Comparison of ENCODE assay signal across 19 cellular contexts in genomic region chr20:40980828-40981310, GRCh38. TPM values are rescaled to one million over a fixed set of nuclear protein-coding genes. Genes with fewer than 3 reads are reported as not detected.
DNase-seq lines count a peak whose midpoint lies in the region; ATAC-seq and TF ChIP-seq lines count a peak whose summit lies in the region.
"Had no signal": no experiment of that assay in that cellular context is flagged by ENCODE, and none has a peak within 500 bp of the region (broad histone marks: within the 10 kb centered on the region; RNA-seq: fewer than 3 reads in every experiment).

No MANE protein-coding gene starts in this region.

- no peak overlapping the region for H2AFZ ChIP-seq in mammary epithelial cell (ENCODE audit: low read depth, low read length)

- peaks cover 17% of the 10 kb centered on the region for H3K9me3 ChIP-seq in mammary epithelial cell (replicated peaks; ENCODE audit: insufficient read depth, low read length)
- H3K9me3 ChIP-seq in esophagus muscularis mucosa, result peaks cover 0 to 17% (median 16%) of the 10 kb centered on the region in 4 donors

- no peak overlapping the region for H3K9ac ChIP-seq in mammary epithelial cell (ENCODE audit: insufficient read depth, low read length)
- H3K9ac ChIP-seq: SK-N-SH had no signal

- no peak overlapping the region for H3K4me2 ChIP-seq in mammary epithelial cell (ENCODE audit: insufficient read depth, low read depth, low read length)
- H3K4me2 ChIP-seq: A549, SK-N-SH had no signal

- H3K79me2 ChIP-seq in mammary epithelial cell (ENCODE audit: insufficient read depth, low read length), result no peaks in the 10 kb centered on the region

- peak overlapping the region; percentile 7 for H3K27ac Mint-ChIP-seq in MCF 10A (ENCODE audit: low read depth, unreplicated experiment)
- H3K27ac Mint-ChIP-seq in activated T-cell treated with anti-CD3 and anti-CD28 coated beads, Interleukin-2, amount 50 U/mL, for 24 hours, result no peak overlapping the region
- H3K27ac Mint-ChIP-seq: CD4-positive, alpha-beta T cell; IgD-negative memory B cell had no signal

- H3K27me3 ChIP-seq in mammary epithelial cell (ENCODE audit: insufficient read depth, low read length) (no peaks in the 10 kb centered on the region), esophagus muscularis mucosa (no peaks in the 10 kb centered on the region)

- TF ChIP-seq POLR2A in esophagus muscularis mucosa (IDR thresholded peaks at IDR 0.05; ENCODE audit: low read depth), result no peak

- no peaks in the 10 kb centered on the region for H4K20me1 ChIP-seq in mammary epithelial cell (ENCODE audit: insufficient read depth, low read length)

- intact Hi-C loops in MCF 10A (cut with micrococcal nuclease) (no loop called here), mammary epithelial cell (cut with micrococcal nuclease) (no loop called here), esophagus muscularis mucosa (cut with DNase I) (no loop called here)

- in situ Hi-C loops in mammary epithelial cell (cut with MboI; ENCODE audit: low sequenced_read_pairs in 2 of 2), result loop anchor here (10.0 to 25.0 kb wide), 2 partner anchors 114 to 356 kb away; partner anchors contain the start of gene LPIN3 (in 1 of the 2)

- H3K4me1 Mint-ChIP-seq in MCF 10A (ENCODE audit: insufficient read depth, unreplicated experiment), result peaks cover 16% of the 10 kb centered on the region
- H3K4me1 Mint-ChIP-seq in activated T-cell treated with anti-CD3 and anti-CD28 coated beads, Interleukin-2, amount 50 U/mL, for 24 hours (ENCODE audit: low read depth), result no peaks in the 10 kb centered on the region

- CTCF ChIA-PET in MCF 10A (lab: Yijun Ruan, JAX), result interaction anchor here (0.6 to 21.6 kb wide), 5 partner anchors 10 to 396 kb away, joined by 4 to 616 read pairs (median 248); no protein-coding TSS in a partner anchor
- CTCF ChIA-PET in mammary epithelial cell (lab: Charles Lee; ENCODE audit: low non-redundant PET), result no interaction called here

- BruUV-seq in MCF 10A (replicated peaks; lab: Mats Ljungman, UMichigan) (no TSS peak), mammary epithelial cell (replicated peaks; lab: Mats Ljungman, UMichigan) (no TSS peak)

- POLR2A ChIA-PET in MCF 10A (lab: Yijun Ruan, JAX), result interaction anchor here (0.9 to 1.7 kb wide), 2 partner anchors 10 to 251 kb away, joined by 3 to 5 read pairs; no protein-coding TSS in a partner anchor

- no peaks in the 10 kb centered on the region for H3K36me3 ChIP-seq in mammary epithelial cell (ENCODE audit: insufficient read depth, low read length)
- H3K36me3 ChIP-seq in esophagus muscularis mucosa, result no peaks in the 10 kb centered on the region

- peaks cover 36% of the 10 kb centered on the region for H3K9me3 Mint-ChIP-seq in MCF 10A (ENCODE audit: unreplicated experiment)
- H3K9me3 Mint-ChIP-seq in activated T-cell treated with anti-CD3 and anti-CD28 coated beads, Interleukin-2, amount 50 U/mL, for 24 hours, result peaks cover 20% of the 10 kb centered on the region

- H3K4me1 ChIP-seq in mammary epithelial cell (ENCODE audit: insufficient read depth, low read length), result peaks cover 19% of the 10 kb centered on the region
- H3K4me1 ChIP-seq in esophagus muscularis mucosa, result no peaks in the 10 kb centered on the region
- H3K4me1 ChIP-seq: A549, Caco-2 had no signal

- H3K36me3 Mint-ChIP-seq in MCF 10A (ENCODE audit: insufficient read depth, unreplicated experiment), result no peaks in the 10 kb centered on the region
- H3K36me3 Mint-ChIP-seq in activated T-cell treated with anti-CD3 and anti-CD28 coated beads, Interleukin-2, amount 50 U/mL, for 24 hours (ENCODE audit: low read depth), result peaks cover 5% of the 10 kb centered on the region

- no peak for TF ChIP-seq EP300 in esophagus muscularis mucosa (IDR thresholded peaks at IDR 0.05)

- H3K27ac ChIP-seq in mammary epithelial cell (ENCODE audit: insufficient read depth, low read depth, low read length) (no peak overlapping the region), esophagus muscularis mucosa (replicated peaks in 1 of 4) (no peak overlapping the region)
- H3K27ac ChIP-seq: A549, RWPE1 had no signal

- no peak for DNase-seq in MCF 10A (ENCODE audit: unreplicated experiment)
- DNase-seq in mammary epithelial cell, result no peak
- peak; percentile 82 for DNase-seq in esophagus muscularis mucosa (ENCODE audit: extremely low spot score)
- no peak for DNase-seq in SW480 (ENCODE audit: low spot score)
- DNase-seq in activated T-cell treated with anti-CD3 and anti-CD28 coated beads, Interleukin-2, amount 50 U/mL, for 24 hours, result no peak
- no peak for DNase-seq in mesenteric fat pad (ENCODE audit: low spot score)
- DNase-seq: Caco-2; CD4-positive, alpha-beta T cell; DMS 273 treated with DMSO at 0.1 percent for 48 hours; DND-41; NCI-H1694 treated with DMSO at 0.1 percent for 48 hours; NCI-H446 treated with DMSO at 0.1 percent for 48 hours; NCI-H526 treated with DMSO at 0.1 percent for 48 hours; SIG-M5; SK-N-SH had no signal

- TF ChIP-seq CTCF in MCF 10A (IDR thresholded peaks at IDR 0.05; ENCODE audit: unreplicated experiment) (no peak), mammary epithelial cell (conservative IDR thresholded peaks at IDR 0.05 in 1 of 2, IDR thresholded peaks at IDR 0.05 in 1 of 2; ENCODE audit: extremely low read depth in 1 of 2, insufficient read depth in 1 of 2, low read depth in 1 of 2, low read length in 2 of 2) (no peak), esophagus muscularis mucosa (IDR thresholded peaks at IDR 0.05) (no peak)

- no peak overlapping the region for H3K4me3 ChIP-seq in mammary epithelial cell (replicated peaks in 1 of 3; ENCODE audit: insufficient read depth in 1 of 3, low read depth in 2 of 3, low read length in 3 of 3)
- no peak overlapping the region for H3K4me3 ChIP-seq in esophagus muscularis mucosa
- H3K4me3 ChIP-seq: A549 had no signal

- dilution Hi-C loops in mammary epithelial cell (cut with HindIII; ENCODE audit: low sequenced_read_pairs), result no loop called here

- 96% methylated on average over 6 of the region's 6 CpGs for WGBS in mammary epithelial cell (ENCODE audit: low coverage, missing lambda C conversion rate)
- WGBS in esophagus muscularis mucosa, result 88% methylated on average over 6 of the region's 6 CpGs

- H3K4me3 Mint-ChIP-seq in MCF 10A (ENCODE audit: unreplicated experiment), result no peak overlapping the region
- no peak overlapping the region for H3K4me3 Mint-ChIP-seq in activated T-cell treated with anti-CD3 and anti-CD28 coated beads, Interleukin-2, amount 50 U/mL, for 24 hours
- H3K4me3 Mint-ChIP-seq: CD4-positive, alpha-beta T cell; IgD-negative memory B cell had no signal

- H3K27me3 Mint-ChIP-seq in MCF 10A (ENCODE audit: insufficient read depth, unreplicated experiment), result no peaks in the 10 kb centered on the region
- peaks cover 10% of the 10 kb centered on the region for H3K27me3 Mint-ChIP-seq in activated T-cell treated with anti-CD3 and anti-CD28 coated beads, Interleukin-2, amount 50 U/mL, for 24 hours

- ATAC-seq in GM19395 (IDR thresholded peaks at IDR 0.05; ENCODE audit: unreplicated experiment), result peak; percentile 11
- ATAC-seq: A549 had no signal

RNA-seq across cellular contexts. Expression of gene TOP1, which starts 47.8 kb away (rescaled TPM):
- total RNA-seq in MCF 10A (2022), result 141 and 174 TPM in 2 replicates
- total RNA-seq in mammary epithelial cell, result 10 to 100 TPM; 13.2 to 92.0 TPM
- polyA plus RNA-seq in mammary epithelial cell, result 10.6 TPM
- polyA minus RNA-seq in mammary epithelial cell, result 21.7 TPM
- total RNA-seq in esophagus muscularis mucosa, result 10 to 100 TPM; 20.2 to 28.5 (median 23.0) TPM
- total RNA-seq in mesenteric fat pad, result 42.4 TPM
